8 cellular contexts compared by ENCODE assay signal in genomic region chr3:10189557-10190374, GRCh38. TPM values are rescaled to one million over a fixed set of nuclear protein-coding genes. Genes with fewer than 3 reads are reported as not detected.
A peak's percentile ranks its signal among the peaks of the same experiment; 100 is the strongest.
DNase-seq lines count a peak whose midpoint lies in the region; ATAC-seq and TF ChIP-seq lines count a peak whose summit lies in the region.

No MANE protein-coding gene starts in this region.

- H3K4me1 Mint-ChIP-seq in activated CD4-positive, alpha-beta T cell treated with anti-CD3 and anti-CD28 coated beads for 36 hours: peaks cover 84% of the 10 kb centered on the region

- peaks cover 61 to 93% (median 90%) of the 10 kb centered on the region in 3 donors for H3K4me1 ChIP-seq in esophagus squamous epithelium

- peak overlapping the region; percentile 20 for H3K4me3 Mint-ChIP-seq in activated CD4-positive, alpha-beta T cell treated with anti-CD3 and anti-CD28 coated beads for 36 hours

- peak overlapping the region in 2 of 4 donors; percentile 2 to 41 for H3K4me3 ChIP-seq in esophagus squamous epithelium

- DNase-seq in stimulated activated CD4-positive, alpha-beta T cell treated with anti-CD3 and anti-CD28 coated beads, Interleukin-1b, Interleukin-23, amount 100 ng/mL, for 48 hours: peak; percentile 48
- no peak for DNase-seq in stimulated activated CD4-positive, alpha-beta T cell treated with anti-CD3 and anti-CD28 coated beads, Interleukin-4, amount 100 ng/mL, for 1 hour
- DNase-seq in activated CD4-positive, alpha-beta T cell treated with anti-CD3 and anti-CD28 coated beads for 36 hours: peak; percentile 71
- DNase-seq in esophagus squamous epithelium (lab: John Stamatoyannopoulos, UW) (peak; percentile 38), occipital lobe (lab: John Stamatoyannopoulos, UW) (peak; percentile 78), NCI-H1930 (lab: John Stamatoyannopoulos, UW) (no peak), NAMALWA (ENCODE audit: low spot score) (no peak)

- H3K27ac Mint-ChIP-seq in activated CD4-positive, alpha-beta T cell treated with anti-CD3 and anti-CD28 coated beads for 36 hours: peak overlapping the region; percentile 79

- POLR2A ChIA-PET in activated CD4-positive, alpha-beta T cell treated with anti-CD3 and anti-CD28 coated beads for 36 hours (lab: Charles Lee): no interaction called here

- no peaks in the 10 kb centered on the region for H3K36me3 ChIP-seq in esophagus squamous epithelium

- TF ChIP-seq CTCF in esophagus squamous epithelium (IDR thresholded peaks at IDR 0.05): peak in 3 of 6 experiments; percentile 8 to 31 (median 16)

- peak; percentile 36 for ATAC-seq in activated CD4-positive, alpha-beta T cell treated with anti-CD3 and anti-CD28 coated beads for 36 hours
- ATAC-seq in GM19463 (IDR thresholded peaks at IDR 0.05; ENCODE audit: unreplicated experiment): no peak

- 25 to 42% methylated on average over 6 to 7 of the region's 8 CpGs for WGBS in esophagus squamous epithelium, 2 donors

- intact Hi-C loops in activated CD4-positive, alpha-beta T cell treated with anti-CD3 and anti-CD28 coated beads for 36 hours (cut with DNase I, micrococcal nuclease): loop anchor here in 1 of 2 experiments (5.0 kb wide), 1 partner anchor 363 kb away; no protein-coding TSS in a partner anchor
- intact Hi-C loops in esophagus squamous epithelium (cut with DNase I): no loop called here

- H3K36me3 Mint-ChIP-seq in activated CD4-positive, alpha-beta T cell treated with anti-CD3 and anti-CD28 coated beads for 36 hours (ENCODE audit: low read depth): peaks cover 2% of the 10 kb centered on the region

- CTCF ChIA-PET in activated CD4-positive, alpha-beta T cell treated with anti-CD3 and anti-CD28 coated beads for 36 hours (lab: Charles Lee): interaction anchor here (1.1 kb wide), 1 partner anchor 25 kb away, joined by 3 read pairs; the partner anchor contains the start of gene IRAK2

- H3K9me3 Mint-ChIP-seq in activated CD4-positive, alpha-beta T cell treated with anti-CD3 and anti-CD28 coated beads for 36 hours (ENCODE audit: low read depth): no peaks in the 10 kb centered on the region

- no peaks in the 10 kb centered on the region for H3K27me3 ChIP-seq in esophagus squamous epithelium

- no peaks in the 10 kb centered on the region for H3K27me3 Mint-ChIP-seq in activated CD4-positive, alpha-beta T cell treated with anti-CD3 and anti-CD28 coated beads for 36 hours

- TF ChIP-seq POLR2A in esophagus squamous epithelium (IDR thresholded peaks at IDR 0.05): no peak

- peak overlapping the region; percentile 84 to 97 (median 92) for H3K27ac ChIP-seq in esophagus squamous epithelium

- no peaks in the 10 kb centered on the region for H3K9me3 ChIP-seq in esophagus squamous epithelium

RNA-seq across cellular contexts. Expression of gene IRAK2, which starts 25.0 kb away (rescaled TPM):
- 1 to 10 TPM; 3.9 to 4.0 TPM for total RNA-seq in activated CD4-positive, alpha-beta T cell treated with anti-CD3 and anti-CD28 coated beads for 36 hours
- total RNA-seq in esophagus squamous epithelium (10 to 100 TPM in 2 of 4 donors, 1 to 10 TPM in 2; 4.4 to 23.3 (median 9.6) TPM), occipital lobe (3.7 TPM)

RNA-seq across cellular contexts. Expression of gene VHL, which starts 48.2 kb away (rescaled TPM):
- total RNA-seq in activated CD4-positive, alpha-beta T cell treated with anti-CD3 and anti-CD28 coated beads for 36 hours: 10 to 100 TPM; 49.8 to 52.4 TPM
- 10 to 100 TPM; 30.4 to 38.7 (median 34.4) TPM for total RNA-seq in esophagus squamous epithelium
- 112 TPM for total RNA-seq in occipital lobe

RNA-seq across cellular contexts. Expression of gene TATDN2, which starts 58.5 kb away (rescaled TPM):
- 10 to 100 TPM; 40.0 to 40.2 TPM for total RNA-seq in activated CD4-positive, alpha-beta T cell treated with anti-CD3 and anti-CD28 coated beads for 36 hours
- total RNA-seq in esophagus squamous epithelium (10 to 100 TPM; 12.6 to 20.6 (median 17.1) TPM), occipital lobe (21.1 TPM)

Comparison
In these comparisons a context has a peak if more than half of its experiments do, and no peak if none do; other contexts are left out.
1. DNase-seq: peak in stimulated activated CD4-positive, alpha-beta T cell treated with anti-CD3 and anti-CD28 coated beads, Interleukin-1b, Interleukin-23, amount 100 ng/mL, for 48 hours (single experiment), activated CD4-positive, alpha-beta T cell treated with anti-CD3 and anti-CD28 coated beads for 36 hours (single experiment), esophagus squamous epithelium (single experiment) and occipital lobe (single experiment); none in stimulated activated CD4-positive, alpha-beta T cell treated with anti-CD3 and anti-CD28 coated beads, Interleukin-4, amount 100 ng/mL, for 1 hour (single experiment), NCI-H1930 (0 of 2) and NAMALWA (single experiment).